In the genomic region with DNA sequence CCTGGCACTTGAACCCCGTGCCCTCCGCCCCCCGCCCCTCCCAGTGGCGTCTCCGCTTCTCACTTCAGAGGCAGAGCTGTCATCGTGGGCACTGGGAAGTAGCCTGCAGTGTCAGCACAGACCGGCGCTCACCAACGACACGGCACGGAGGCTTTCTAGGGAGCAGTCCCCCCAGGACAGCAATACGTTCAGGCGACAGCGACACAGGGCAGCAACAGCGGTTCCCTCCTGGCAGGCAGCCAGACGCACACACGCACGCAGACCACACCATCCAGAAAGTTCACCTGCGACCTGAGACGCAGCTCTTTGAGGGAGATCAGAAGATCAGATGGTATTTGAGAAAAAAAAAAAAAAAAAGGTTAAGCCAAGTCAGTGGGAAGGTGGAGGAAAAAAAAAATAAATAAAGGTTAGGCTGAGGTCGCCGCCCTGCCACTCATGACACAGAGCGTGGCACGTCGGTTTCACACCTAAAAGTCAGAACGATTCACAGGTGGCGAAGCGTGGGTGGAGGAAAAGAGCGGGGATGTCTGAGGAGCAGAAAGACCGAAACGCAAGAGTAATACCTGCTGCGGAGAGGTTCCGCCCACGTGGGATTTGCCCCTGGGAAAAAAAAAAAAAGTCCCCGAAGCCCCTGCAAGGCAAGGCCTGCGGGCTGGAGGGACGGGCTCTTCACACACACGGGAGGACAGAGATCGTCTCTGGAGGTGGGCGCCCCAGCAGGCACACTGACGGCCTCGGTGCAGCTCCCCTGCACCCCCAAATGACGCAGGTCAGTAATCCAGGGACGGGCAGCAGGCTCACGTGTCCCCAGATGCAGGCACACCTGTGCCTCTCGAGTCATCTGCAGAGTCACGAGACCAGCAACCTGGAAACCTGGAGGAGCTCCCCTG, we compare ENCODE assay signal across 1 cellular context.
TF ChIP-seq lines count a peak whose summit lies in the region.

No MANE protein-coding gene starts in this region.

TF ChIP-seq in GM23338, 12 proteins besides CTCF, POLR2A, EP300 and RAD21 (continued from another document):
- TF ChIP-seq, protein P1, sequence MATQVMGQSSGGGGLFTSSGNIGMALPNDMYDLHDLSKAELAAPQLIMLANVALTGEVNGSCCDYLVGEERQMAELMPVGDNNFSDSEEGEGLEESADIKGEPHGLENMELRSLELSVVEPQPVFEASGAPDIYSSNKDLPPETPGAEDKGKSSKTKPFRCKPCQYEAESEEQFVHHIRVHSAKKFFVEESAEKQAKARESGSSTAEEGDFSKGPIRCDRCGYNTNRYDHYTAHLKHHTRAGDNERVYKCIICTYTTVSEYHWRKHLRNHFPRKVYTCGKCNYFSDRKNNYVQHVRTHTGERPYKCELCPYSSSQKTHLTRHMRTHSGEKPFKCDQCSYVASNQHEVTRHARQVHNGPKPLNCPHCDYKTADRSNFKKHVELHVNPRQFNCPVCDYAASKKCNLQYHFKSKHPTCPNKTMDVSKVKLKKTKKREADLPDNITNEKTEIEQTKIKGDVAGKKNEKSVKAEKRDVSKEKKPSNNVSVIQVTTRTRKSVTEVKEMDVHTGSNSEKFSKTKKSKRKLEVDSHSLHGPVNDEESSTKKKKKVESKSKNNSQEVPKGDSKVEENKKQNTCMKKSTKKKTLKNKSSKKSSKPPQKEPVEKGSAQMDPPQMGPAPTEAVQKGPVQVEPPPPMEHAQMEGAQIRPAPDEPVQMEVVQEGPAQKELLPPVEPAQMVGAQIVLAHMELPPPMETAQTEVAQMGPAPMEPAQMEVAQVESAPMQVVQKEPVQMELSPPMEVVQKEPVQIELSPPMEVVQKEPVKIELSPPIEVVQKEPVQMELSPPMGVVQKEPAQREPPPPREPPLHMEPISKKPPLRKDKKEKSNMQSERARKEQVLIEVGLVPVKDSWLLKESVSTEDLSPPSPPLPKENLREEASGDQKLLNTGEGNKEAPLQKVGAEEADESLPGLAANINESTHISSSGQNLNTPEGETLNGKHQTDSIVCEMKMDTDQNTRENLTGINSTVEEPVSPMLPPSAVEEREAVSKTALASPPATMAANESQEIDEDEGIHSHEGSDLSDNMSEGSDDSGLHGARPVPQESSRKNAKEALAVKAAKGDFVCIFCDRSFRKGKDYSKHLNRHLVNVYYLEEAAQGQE (IDR thresholded peaks at IDR 0.05; ENCODE audit: unreplicated experiment): no peak
- TF ChIP-seq NANOG (IDR thresholded peaks at IDR 0.05; ENCODE audit: borderline replicate concordance) (no peak), CREB1 (CRISPR knock-in tag; IDR thresholded peaks at IDR 0.05; ENCODE audit: low read depth) (no peak), ZNF114 (CRISPR knock-in tag; IDR thresholded peaks at IDR 0.05) (no peak), EZH2phosphoT487 (IDR thresholded peaks at IDR 0.05; ENCODE audit: unreplicated experiment) (no peak), ZNF331 (CRISPR knock-in tag; IDR thresholded peaks at IDR 0.05; ENCODE audit: low read depth) (no peak), STAT1 (IDR thresholded peaks at IDR 0.05; ENCODE audit: unreplicated experiment) (no peak), JUNB (IDR thresholded peaks at IDR 0.05; ENCODE audit: unreplicated experiment) (no peak)
- TF ChIP-seq, protein P2, sequence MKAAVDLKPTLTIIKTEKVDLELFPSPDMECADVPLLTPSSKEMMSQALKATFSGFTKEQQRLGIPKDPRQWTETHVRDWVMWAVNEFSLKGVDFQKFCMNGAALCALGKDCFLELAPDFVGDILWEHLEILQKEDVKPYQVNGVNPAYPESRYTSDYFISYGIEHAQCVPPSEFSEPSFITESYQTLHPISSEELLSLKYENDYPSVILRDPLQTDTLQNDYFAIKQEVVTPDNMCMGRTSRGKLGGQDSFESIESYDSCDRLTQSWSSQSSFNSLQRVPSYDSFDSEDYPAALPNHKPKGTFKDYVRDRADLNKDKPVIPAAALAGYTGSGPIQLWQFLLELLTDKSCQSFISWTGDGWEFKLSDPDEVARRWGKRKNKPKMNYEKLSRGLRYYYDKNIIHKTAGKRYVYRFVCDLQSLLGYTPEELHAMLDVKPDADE (IDR thresholded peaks at IDR 0.05): no peak
